Comparison of ENCODE assay signal across 8 cellular contexts in the genomic region with DNA sequence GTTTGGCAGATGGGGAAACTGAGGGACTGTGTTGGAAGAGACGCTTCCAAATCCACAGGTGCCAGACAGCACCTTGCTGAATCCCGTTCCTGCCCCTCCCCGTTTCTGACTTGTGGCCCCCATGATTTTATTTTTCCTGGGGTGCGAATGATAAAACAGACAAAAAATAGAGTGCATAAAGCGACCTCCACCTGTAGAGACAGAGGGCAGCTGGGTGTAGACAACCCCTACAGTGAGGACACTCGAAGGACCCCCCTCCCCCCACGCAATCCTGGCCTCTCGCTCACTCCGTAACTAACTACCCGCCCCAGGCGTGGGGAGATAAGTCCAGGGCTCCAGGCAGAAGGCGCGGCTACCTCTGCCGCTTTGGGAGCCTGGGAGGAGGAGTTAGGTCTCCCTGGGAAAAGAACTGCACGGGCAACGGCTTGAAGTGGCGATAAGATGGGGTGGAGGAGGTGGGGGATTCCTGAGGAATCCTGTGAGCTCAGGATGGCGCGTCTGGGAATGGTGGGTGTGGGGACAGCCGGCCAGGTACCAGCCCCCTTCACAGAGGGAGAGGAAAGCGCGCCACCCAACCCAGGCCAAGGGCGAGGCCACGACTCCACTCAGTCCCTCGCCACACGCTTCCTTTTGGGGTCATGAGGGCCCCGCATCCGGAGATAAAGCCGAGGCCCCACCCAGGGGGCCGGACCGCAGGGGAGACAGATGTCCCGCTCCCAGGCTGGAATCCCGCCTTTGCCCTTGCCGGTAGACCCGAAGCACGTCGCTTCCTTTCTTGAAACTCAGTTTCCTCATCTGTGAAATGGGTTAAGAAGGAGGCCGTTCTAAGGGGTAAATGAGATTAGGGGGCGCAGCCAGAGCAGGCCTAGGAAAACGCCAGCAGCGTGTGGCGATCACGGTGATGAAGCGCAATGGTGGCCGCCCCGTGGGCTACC. TPM values are rescaled to one million over a fixed set of nuclear protein-coding genes. Genes with fewer than 3 reads are reported as not detected.
DNase-seq lines count a peak whose midpoint lies in the region; ATAC-seq and TF ChIP-seq lines count a peak whose summit lies in the region.

No MANE protein-coding gene starts in this region.

- peaks cover 50% of the 10 kb centered on the region for H3K4me1 ChIP-seq in Loucy (ENCODE audit: insufficient read depth, low read length, poor library complexity, severe bottlenecking)

- peak overlapping the region; percentile 94 for H3K4me3 Mint-ChIP-seq in CD4-positive, alpha-beta T cell
- peak overlapping the region; percentile 95 for H3K4me3 Mint-ChIP-seq in T-helper 17 cell
- H3K4me3 Mint-ChIP-seq in central memory CD8-positive, alpha-beta T cell = peak overlapping the region; percentile 92

- no peaks in the 10 kb centered on the region for H3K9me3 ChIP-seq in CD4-positive, alpha-beta T cell (ENCODE audit: control insufficient read depth, low read length)
- no peaks in the 10 kb centered on the region for H3K9me3 ChIP-seq in Loucy (ENCODE audit: insufficient read depth, low read depth, low read length)
- no peaks in the 10 kb centered on the region for H3K9me3 ChIP-seq in T-helper 17 cell (ENCODE audit: control insufficient read depth, low read length, poor library complexity, severe bottlenecking)

- no peaks in the 10 kb centered on the region for H3K27me3 ChIP-seq in CD4-positive, alpha-beta T cell (ENCODE audit: control insufficient read depth, insufficient read depth, low read length)
- no peaks in the 10 kb centered on the region for H3K27me3 ChIP-seq in Loucy (ENCODE audit: insufficient read depth, low read length, poor library complexity, severe bottlenecking)

- intact Hi-C loops in CD4-positive, alpha-beta T cell (cut with DNase I, micrococcal nuclease) = loop anchor here (2.0 to 10.0 kb wide), 7 partner anchors 40 to 780 kb away; a partner anchor contains a TSS

- no peaks in the 10 kb centered on the region for H3K9me2 ChIP-seq in Loucy (replicated peaks; ENCODE audit: low read depth, low read length)

- peak overlapping the region; percentile 84 for H3K4me3 ChIP-seq in Loucy (ENCODE audit: low read length, poor library complexity, severe bottlenecking)

- peak; percentile 52 for TF ChIP-seq POLR2A in GM19099 (IDR thresholded peaks at IDR 0.05; ENCODE audit: extremely low read depth, insufficient read length, low read depth)

- H3K27ac Mint-ChIP-seq in CD4-positive, alpha-beta T cell = peak overlapping the region; percentile 99
- H3K27ac Mint-ChIP-seq in T-helper 17 cell = peak overlapping the region; percentile 97
- peak overlapping the region; percentile 94 for H3K27ac Mint-ChIP-seq in central memory CD8-positive, alpha-beta T cell (ENCODE audit: low read depth)

- no peaks in the 10 kb centered on the region for H3K9me3 Mint-ChIP-seq in CD4-positive, alpha-beta T cell
- no peaks in the 10 kb centered on the region for H3K9me3 Mint-ChIP-seq in central memory CD8-positive, alpha-beta T cell

- H3K27ac ChIP-seq in CD4-positive, alpha-beta T cell (ENCODE audit: low read depth, low read length) = peak overlapping the region; percentile 93

- H3F3A ChIP-seq in Loucy (ENCODE audit: low read depth) = 0 out of 2 replicates have a peak, but pooled peaks cover 2% of the 10 kb centered on the region

- ATAC-seq in CD4-positive, alpha-beta T cell (ENCODE audit: poor library complexity) = no peak
- no peak for ATAC-seq in T-helper 17 cell
- ATAC-seq in central memory CD8-positive, alpha-beta T cell (replicated peaks; ENCODE audit: extremely low read depth, poor library complexity, severe bottlenecking) = no peak
- ATAC-seq in HG03565 (IDR thresholded peaks at IDR 0.05; ENCODE audit: unreplicated experiment) = no peak

- peak overlapping the region; percentile 74 for H3K4me2 ChIP-seq in Loucy (ENCODE audit: low read depth, low read length, poor library complexity, severe bottlenecking)

- POLR2A ChIA-PET in CD4-positive, alpha-beta T cell (lab: Charles Lee) = interaction anchor here (0.7 to 4.9 kb wide), 13 partner anchors 9 to 857 kb away, joined by 3 to 74 read pairs (median 12); a partner anchor contains a TSS

- H2AFZ ChIP-seq in Loucy (ENCODE audit: low read length) = peak overlapping the region; percentile 16; the same call in 1 of the 2 replicates

- H3K4me1 Mint-ChIP-seq in CD4-positive, alpha-beta T cell (ENCODE audit: low read depth) = peaks cover 51% of the 10 kb centered on the region
- peaks cover 43% of the 10 kb centered on the region for H3K4me1 Mint-ChIP-seq in T-helper 17 cell
- peaks cover 64% of the 10 kb centered on the region for H3K4me1 Mint-ChIP-seq in central memory CD8-positive, alpha-beta T cell

- peaks cover 18% of the 10 kb centered on the region for H4K20me1 ChIP-seq in Loucy (ENCODE audit: insufficient read depth, low read length, poor library complexity, severe bottlenecking)

- CTCF ChIA-PET in CD4-positive, alpha-beta T cell (lab: Charles Lee) = interaction anchor here (1.7 to 3.2 kb wide), 2 partner anchors 111 to 313 kb away, joined by 5 to 22 read pairs; a partner anchor contains a TSS

- peaks cover 48% of the 10 kb centered on the region for H3K79me2 ChIP-seq in Loucy (ENCODE audit: insufficient read depth, low read length)

- no peaks in the 10 kb centered on the region for H3K27me3 Mint-ChIP-seq in CD4-positive, alpha-beta T cell
- H3K27me3 Mint-ChIP-seq in T-helper 17 cell = no peaks in the 10 kb centered on the region
- no peaks in the 10 kb centered on the region for H3K27me3 Mint-ChIP-seq in central memory CD8-positive, alpha-beta T cell

- peaks cover 6% of the 10 kb centered on the region; the same call in 1 of the 2 replicates for H3K36me3 ChIP-seq in Loucy (ENCODE audit: insufficient read depth, low read length)

- no peak for TF ChIP-seq CTCF in CD4-positive, alpha-beta T cell (IDR thresholded peaks at IDR 0.05)
- TF ChIP-seq CTCF in Loucy (conservative IDR thresholded peaks at IDR 0.05; ENCODE audit: low read length) = no peak

- DNase-seq in CD4-positive, alpha-beta T cell = peak in 6 of 10 experiments; percentile 33 to 49 (median 45)
- DNase-seq in T-helper 17 cell (peak in 2 of 3 donors; percentile 46 to 52), kidney glomerular epithelial cell (lab: John Stamatoyannopoulos, UW) (peak; percentile 36)
- peak in 1 of 2 donors; percentile 44 for DNase-seq in central memory CD8-positive, alpha-beta T cell (ENCODE audit: low spot score in 2 of 2)
- DNase-seq in stimulated activated CD8-positive, alpha-beta memory T cell treated with anti-CD3 and anti-CD28 coated beads, Interleukin-7, amount 100 ng/mL, for 48 hours (ENCODE audit: extremely low read depth in 1 of 2, low read depth in 1 of 2) = peak; percentile 39 to 59

- H3K9ac ChIP-seq in Loucy (ENCODE audit: low read depth, low read length, poor library complexity, severe bottlenecking) = peak overlapping the region; percentile 83

- peaks cover 40% of the 10 kb centered on the region for H3K36me3 Mint-ChIP-seq in CD4-positive, alpha-beta T cell (ENCODE audit: low read depth)
- peaks cover 2% of the 10 kb centered on the region for H3K36me3 Mint-ChIP-seq in T-helper 17 cell (ENCODE audit: low read depth)
- peaks cover 42% of the 10 kb centered on the region for H3K36me3 Mint-ChIP-seq in central memory CD8-positive, alpha-beta T cell (ENCODE audit: insufficient read depth)

RNA-seq across cellular contexts. Expression of a gene that starts 1.9 kb away (rescaled TPM):
- total RNA-seq in CD4-positive, alpha-beta T cell = 10 to 100 TPM; 70.5 to 76.8 TPM
- total RNA-seq in T-helper 17 cell = 100 to 1,000 TPM; 109 to 132 TPM

RNA-seq across cellular contexts. Expression of a gene that starts 15.7 kb away (rescaled TPM):
- 1 to 10 TPM; 4.9 to 6.3 TPM for total RNA-seq in CD4-positive, alpha-beta T cell
- total RNA-seq in T-helper 17 cell = 10 to 100 TPM in 1 of 2 donors, 1 to 10 TPM in 1; 2.7 to 23.9 TPM

RNA-seq across cellular contexts. Expression of a gene that starts 21.2 kb away (rescaled TPM):
- under 1 TPM; 0.20 to 0.33 TPM for total RNA-seq in CD4-positive, alpha-beta T cell
- total RNA-seq in T-helper 17 cell = 1 to 10 TPM in 1 of 2 donors, under 1 TPM in 1; 0.32 to 6.2 TPM

RNA-seq across cellular contexts. Expression of a gene that starts 41.1 kb away (rescaled TPM):
- total RNA-seq in CD4-positive, alpha-beta T cell = not detected
- total RNA-seq in T-helper 17 cell = not detected
